18 cellular contexts compared by ENCODE assay signal in the genomic region with DNA sequence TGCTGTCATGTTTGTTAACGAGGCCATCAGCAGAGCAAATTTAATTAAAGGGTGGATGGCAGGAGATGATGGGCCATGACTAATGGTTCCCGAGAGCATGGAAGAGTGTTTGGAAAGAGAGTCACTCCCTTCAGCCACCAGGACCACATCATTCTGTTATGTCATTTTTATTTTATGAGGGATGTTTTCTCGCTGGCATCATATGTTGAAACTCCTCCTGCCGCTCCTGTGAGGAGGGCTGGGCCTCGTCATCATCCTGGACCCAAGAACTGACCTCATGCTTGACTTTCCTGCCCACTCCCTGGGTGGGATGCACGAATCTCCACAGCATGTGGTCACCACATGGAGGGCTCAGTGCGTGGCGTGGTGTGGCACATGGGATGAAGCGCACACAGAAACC.
DNase-seq lines count a peak whose midpoint lies in the region; ATAC-seq, FAIRE-seq and TF ChIP-seq lines count a peak whose summit lies in the region.
"Had no signal": no experiment of that assay in that cellular context is flagged by ENCODE, and none has a peak within 500 bp of the region (broad histone marks: within the 10 kb centered on the region; RNA-seq: fewer than 3 reads in every experiment).

No MANE protein-coding gene starts in this region.

- H3K27ac Mint-ChIP-seq in WTC11: no peak overlapping the region
- no peak overlapping the region for H3K27ac Mint-ChIP-seq in CD4-positive, alpha-beta T cell
- H3K27ac Mint-ChIP-seq: activated naive CD8-positive, alpha-beta T cell; activated T-helper 1 cell treated with anti-CD3 and anti-CD28 coated beads, Interleukin-12 subunit alpha, Interleukin-12 subunit beta, Interleukin-2, Interleukin-4 antibody, amounts not matched to agents 30 ng/mL and 10 ng/mL and 1 ng/mL, durations not matched to agents 14 hours and 24 hours and 36 hours; effector memory CD8-positive, alpha-beta T cell had no signal

- CTCF ChIA-PET in H1 (lab: Charles Lee; ENCODE audit: partially characterized antibody) (no interaction called here), WTC11 (lab: Charles Lee) (no interaction called here)
- CTCF ChIA-PET in CD4-positive, alpha-beta T cell (lab: Charles Lee): no interaction called here

- DNase-seq in activated CD8-positive, alpha-beta memory T cell treated with anti-CD3 and anti-CD28 coated beads for 24 hours: peak; percentile 4
- DNase-seq in activated CD8-positive, alpha-beta memory T cell treated with anti-CD3 and anti-CD28 coated beads, Interleukin-2, amount 50 U/mL, for 4 hours: no peak
- DNase-seq in H7: peak; percentile 1
- DNase-seq in H1 (ENCODE audit: low read depth in 1 of 2, low spot score in 2 of 2): no peak
- peak; percentile 2 for DNase-seq in prostate gland (ENCODE audit: low spot score)
- DNase-seq in WTC11 (ENCODE audit: low spot score): no peak
- DNase-seq in CD4-positive, alpha-beta T cell: no peak
- no peak for DNase-seq in activated T-cell treated with anti-CD3 and anti-CD28 coated beads for 4 hours
- DNase-seq: activated CD4-positive, alpha-beta T cell treated with anti-CD3 and anti-CD28 coated beads for 1 hour; effector memory CD8-positive, alpha-beta T cell; GOT3; Karpas-422; NCI-H1092 treated with DMSO at 0.1 percent for 48 hours; NCI-H526; occipital lobe; stimulated activated CD4-positive, alpha-beta T cell treated with anti-CD3 and anti-CD28 coated beads, Interleukin-15, amount 100 ng/mL, for 24 hours had no signal

- H3K4me1 Mint-ChIP-seq in WTC11: peaks cover 32% of the 10 kb centered on the region
- H3K4me1 Mint-ChIP-seq in CD4-positive, alpha-beta T cell (ENCODE audit: low read depth): no peaks in the 10 kb centered on the region

- no peaks in the 10 kb centered on the region for H4K20me1 ChIP-seq in H1 (replicated peaks in 1 of 2; ENCODE audit: control insufficient read depth in 1 of 2, insufficient read depth in 2 of 2, low read length in 2 of 2)

- TF ChIP-seq CTCF in H1 (IDR thresholded peaks at IDR 0.05; ENCODE audit: control extremely low read depth in 1 of 3, insufficient read depth in 1 of 3, low read depth in 1 of 3, low read length in 3 of 3): no peak
- no peak for TF ChIP-seq CTCF in prostate gland (IDR thresholded peaks at IDR 0.05)
- no peak for TF ChIP-seq CTCF in WTC11 (IDR thresholded peaks at IDR 0.05)
- no peak for TF ChIP-seq CTCF in CD4-positive, alpha-beta T cell (IDR thresholded peaks at IDR 0.05)

- H3K27me3 ChIP-seq in H7 (ENCODE audit: control insufficient read depth, insufficient read depth, low read length) (no peaks in the 10 kb centered on the region), H1 (replicated peaks in 1 of 4; ENCODE audit: control insufficient read depth in 3 of 4, extremely low read depth in 1 of 4, insufficient read depth in 3 of 4, low read length in 3 of 4) (0 out of 7 replicates have a peak, but pooled peaks cover 0 to 1% (median 0%) of the 10 kb centered on the region in 4 experiments), prostate gland (replicated peaks; ENCODE audit: insufficient read depth) (no peaks in the 10 kb centered on the region)
- no peaks in the 10 kb centered on the region for H3K27me3 ChIP-seq in CD4-positive, alpha-beta T cell (ENCODE audit: control insufficient read depth, insufficient read depth, low read length)

- no peak for ATAC-seq in WTC11
- no peak for ATAC-seq in CD4-positive, alpha-beta T cell (ENCODE audit: poor library complexity)
- ATAC-seq: effector memory CD8-positive, alpha-beta T cell had no signal

- no peak overlapping the region for H4K8ac ChIP-seq in H1 (ENCODE audit: extremely low read depth, insufficient read depth, low read length)

- 0 out of 2 replicates have a peak, but pooled peaks cover 2% of the 10 kb centered on the region for H3K27me3 Mint-ChIP-seq in WTC11 (ENCODE audit: low read depth)
- peaks cover 24% of the 10 kb centered on the region for H3K27me3 Mint-ChIP-seq in CD4-positive, alpha-beta T cell

- TF ChIP-seq POLR2A in H1 (IDR thresholded peaks at IDR 0.05; ENCODE audit: control extremely low read depth in 1 of 2, low read depth in 2 of 2, low read length in 2 of 2): no peak
- no peak for TF ChIP-seq POLR2A in prostate gland (IDR thresholded peaks at IDR 0.05)

- H3K36me3 Mint-ChIP-seq in WTC11: peaks cover 17% of the 10 kb centered on the region
- H3K36me3 Mint-ChIP-seq in CD4-positive, alpha-beta T cell (ENCODE audit: low read depth): no peaks in the 10 kb centered on the region
- H3K36me3 Mint-ChIP-seq: activated naive CD8-positive, alpha-beta T cell had no signal

- H2AFZ ChIP-seq in H1 (ENCODE audit: low read length): no peak overlapping the region

- no peak overlapping the region for H3K4me2 ChIP-seq in H1 (ENCODE audit: insufficient read depth in 1 of 2, low read depth in 2 of 2, low read length in 2 of 2)

- peak overlapping the region; percentile 44 for H4K91ac ChIP-seq in H1 (replicated peaks; ENCODE audit: insufficient read length, low read length)

- H2BK5ac ChIP-seq in H1 (ENCODE audit: low read depth, low read length): no peak overlapping the region

- H3K36me3 ChIP-seq in H7 (replicated peaks; ENCODE audit: control insufficient read depth, insufficient read depth, low read length) (no peaks in the 10 kb centered on the region), H1 (ENCODE audit: control insufficient read depth in 2 of 4, insufficient read depth in 4 of 4, low read length in 3 of 4) (no peaks in the 10 kb centered on the region), prostate gland (no peaks in the 10 kb centered on the region)

- H3K9me3 ChIP-seq in H1 (ENCODE audit: insufficient read depth in 2 of 2, low read depth in 1 of 2, low read length in 1 of 2) (peaks cover 0 to 5% of the 10 kb centered on the region in 2 experiments; a peak in 1 of 4 replicates), prostate gland (no peaks in the 10 kb centered on the region)
- no peaks in the 10 kb centered on the region for H3K9me3 ChIP-seq in CD4-positive, alpha-beta T cell (ENCODE audit: control insufficient read depth, low read length)

- H3K14ac ChIP-seq in H1 (ENCODE audit: insufficient read length): no peak overlapping the region

- 92% methylated on average over 9 of the region's 9 CpGs; no CpG with 5 or more reads in 1 of the 2 experiments for WGBS in H1 (ENCODE audit: extremely low coverage in 1 of 2, insufficient coverage in 1 of 2, insufficient read length in 1 of 2, insufficient replicate concordance in 2 of 2, low coverage in 1 of 2, low lambda C conversion rate in 2 of 2, missing lambda C conversion rate in 1 of 2), 2 experiments
- 55% methylated on average over 9 of the region's 9 CpGs for WGBS in prostate gland

- FAIRE-seq in H1 (lab: Jason Lieb, UNC): no peak

- H4K5ac ChIP-seq in H1 (ENCODE audit: insufficient read length, low read depth, low read length): no peak overlapping the region

- intact Hi-C loops in prostate gland (cut with DNase I): no loop called here
- intact Hi-C loops in CD4-positive, alpha-beta T cell (cut with DNase I, micrococcal nuclease): no loop called here

- H3K9me3 Mint-ChIP-seq in WTC11: peaks cover 18% of the 10 kb centered on the region
- H3K9me3 Mint-ChIP-seq in CD4-positive, alpha-beta T cell: no peaks in the 10 kb centered on the region

- no peak overlapping the region for H3K56ac ChIP-seq in H1 (replicated peaks; ENCODE audit: insufficient read length, low read depth, low read length)

- H3K4me1 ChIP-seq in H1 (replicated peaks in 1 of 4; ENCODE audit: control insufficient read depth in 3 of 4, insufficient read depth in 4 of 4, low read length in 3 of 4) (no peaks in the 10 kb centered on the region), prostate gland (replicated peaks) (no peaks in the 10 kb centered on the region)

- no peak overlapping the region for H2BK20ac ChIP-seq in H1 (ENCODE audit: low read length)

- H3K4ac ChIP-seq in H1 (replicated peaks; ENCODE audit: insufficient read length, low read depth, low read length): no peak overlapping the region

- H3K4me3 ChIP-seq in H7 (ENCODE audit: insufficient read depth, low read depth, low read length) (no peak overlapping the region), H1 (ENCODE audit: extremely low read depth in 1 of 4, insufficient read depth in 2 of 4, low read depth in 3 of 4, low read length in 4 of 4) (no peak overlapping the region), prostate gland (no peak overlapping the region)

- no peak overlapping the region for H2AK5ac ChIP-seq in H1 (ENCODE audit: low read depth, low read length)

- no peak overlapping the region for H3K9ac ChIP-seq in H1 (replicated peaks in 1 of 4; ENCODE audit: extremely low read depth in 1 of 4, low read depth in 3 of 4, low read length in 3 of 4)

- H3K18ac ChIP-seq in H1 (ENCODE audit: extremely low read depth, low read length): no peak overlapping the region

- H3K79me2 ChIP-seq in H1 (ENCODE audit: control insufficient read depth in 1 of 2, insufficient read depth in 2 of 2, low read length in 2 of 2): no peaks in the 10 kb centered on the region

- no peak overlapping the region for H3K23ac ChIP-seq in H1 (ENCODE audit: insufficient read length)

- peak overlapping the region; percentile 52 for H2BK12ac ChIP-seq in H1 (ENCODE audit: low read depth, low read length)

- POLR2A ChIA-PET in H1 (lab: Charles Lee; ENCODE audit: partially characterized antibody): interaction anchor here (0.6 kb wide), 1 partner anchor 154 kb away, joined by 3 read pairs; no protein-coding TSS in a partner anchor
- POLR2A ChIA-PET in WTC11 (lab: Charles Lee): no interaction called here
- POLR2A ChIA-PET in CD4-positive, alpha-beta T cell (lab: Charles Lee): no interaction called here

- no peak for TF ChIP-seq RAD21 in H1 (IDR thresholded peaks at IDR 0.05 in 1 of 2, conservative IDR thresholded peaks at IDR 0.05 in 1 of 2; ENCODE audit: low read depth in 2 of 2, low read length in 2 of 2)

- H3K23me2 ChIP-seq in H1 (ENCODE audit: low read depth, low read length): no peaks in the 10 kb centered on the region

- no peaks in the 10 kb centered on the region for H3K79me1 ChIP-seq in H1 (ENCODE audit: low read depth, low read length)

- no peak overlapping the region for H2BK15ac ChIP-seq in H1 (ENCODE audit: low read length)

- no peak overlapping the region for H3K27ac ChIP-seq in H1 (ENCODE audit: low read depth, low read length)
- H3K27ac ChIP-seq in prostate gland: no peak overlapping the region
- H3K27ac ChIP-seq in CD4-positive, alpha-beta T cell (ENCODE audit: low read depth, low read length): no peak overlapping the region

- TF ChIP-seq EP300 in H1 (IDR thresholded peaks at IDR 0.05; ENCODE audit: borderline replicate concordance in 1 of 2, low read depth in 2 of 2, low read length in 2 of 2): no peak

- no peak overlapping the region for H2BK120ac ChIP-seq in H1 (replicated peaks; ENCODE audit: low read depth, low read length)

- H3K4me3 Mint-ChIP-seq in WTC11: no peak overlapping the region
- no peak overlapping the region for H3K4me3 Mint-ChIP-seq in CD4-positive, alpha-beta T cell
- H3K4me3 Mint-ChIP-seq: activated naive CD8-positive, alpha-beta T cell; activated T-helper 1 cell treated with anti-CD3 and anti-CD28 coated beads, Interleukin-12 subunit alpha, Interleukin-12 subunit beta, Interleukin-2, Interleukin-4 antibody, amounts not matched to agents 30 ng/mL and 10 ng/mL and 1 ng/mL, durations not matched to agents 14 hours and 24 hours and 36 hours; effector memory CD8-positive, alpha-beta T cell had no signal

TF ChIP-seq in H1, 55 proteins besides CTCF, POLR2A, EP300 and RAD21 (continues in another document):
- no peak for TF ChIP-seq KDM1A (IDR thresholded peaks at IDR 0.05; ENCODE audit: borderline replicate concordance, low read length)

TF ChIP-seq in WTC11, 78 proteins besides CTCF, POLR2A, EP300 and RAD21 (continues in another document):
- no peak for TF ChIP-seq SOX15 (CRISPR knock-in tag; IDR thresholded peaks at IDR 0.05)

Comparison
In these comparisons a context has a peak if more than half of its experiments do, and no peak if none do; other contexts are left out.
1. DNase-seq: peak in activated CD8-positive, alpha-beta memory T cell treated with anti-CD3 and anti-CD28 coated beads for 24 hours (single experiment), H7 (single experiment) and prostate gland (single experiment); none in activated CD8-positive, alpha-beta memory T cell treated with anti-CD3 and anti-CD28 coated beads, Interleukin-2, amount 50 U/mL, for 4 hours (single experiment), H1 (0 of 2), WTC11 (single experiment), CD4-positive, alpha-beta T cell (0 of 10) and activated T-cell treated with anti-CD3 and anti-CD28 coated beads for 4 hours (single experiment).